ENCODE assay signal across 34 cellular contexts in the genomic region with DNA sequence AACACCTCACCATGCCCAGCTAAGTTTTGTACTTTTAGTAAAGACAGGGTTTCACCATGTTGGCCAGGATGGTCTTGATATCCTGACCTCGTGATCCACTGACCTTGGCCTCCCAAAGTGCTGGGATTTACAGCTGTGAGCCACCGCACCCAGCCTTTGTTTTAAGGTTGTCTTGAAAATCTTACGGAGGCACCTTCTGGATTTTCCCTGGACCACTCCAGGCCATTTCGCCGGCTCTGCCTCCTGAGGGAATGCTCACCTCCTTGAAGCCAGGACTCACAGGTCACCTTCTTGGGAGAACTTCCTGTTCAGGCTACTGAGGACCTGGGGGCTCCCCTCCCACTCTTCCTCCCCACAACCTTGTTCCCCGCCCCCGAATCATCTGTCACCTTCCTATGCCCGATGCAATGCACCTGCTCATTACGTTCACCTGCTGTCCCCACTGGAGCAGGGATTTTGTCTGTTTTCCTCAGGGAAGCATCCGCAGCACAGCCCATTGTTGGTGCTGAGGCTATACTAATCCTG. TPM values are rescaled to one million over a fixed set of nuclear protein-coding genes. Genes with fewer than 3 reads are reported as not detected.
"Had no signal": no experiment of that assay in that cellular context is flagged by ENCODE, and none has a peak within 500 bp of the region (broad histone marks: within the 10 kb centered on the region; RNA-seq: fewer than 3 reads in every experiment).

No MANE protein-coding gene starts in this region.

- DNase-seq: Karpas-422, Kasumi-1, KBM-7, KG1, MG63, MM.1S, MV-4-11, NCI-H1048, NCI-H1092, NCI-H1092 treated with DMSO at 0.1 percent for 48 hours, NCI-H1105, NCI-H1105 treated with DMSO at 0.1 percent for 48 hours, NCI-H1417 treated with DMSO at 0.1 percent for 48 hours, NCI-H1436, NCI-H1436 treated with DMSO at 0.1 percent for 48 hours, NCI-H1694, NCI-H1694 treated with DMSO at 0.1 percent for 48 hours, NCI-H187, NCI-H187 treated with DMSO at 0.1 percent for 48 hours, NCI-H1930, NCI-H2029, NCI-H2029 treated with DMSO at 0.1 percent for 48 hours, NCI-H2081, NCI-H2081 treated with DMSO at 0.1 percent for 48 hours, NCI-H2107, NCI-H2227 treated with DMSO at 0.1 percent for 48 hours, NCI-H226, NCI-H345, NCI-H446, NCI-H446 treated with DMSO at 0.1 percent for 48 hours, NCI-H510A, NCI-H510A treated with DMSO at 0.1 percent for 48 hours, NCI-H524 had no signal

RNA-seq across cellular contexts. Expression of a gene that starts 19.4 kb away (rescaled TPM):
- total RNA-seq: LHCN-M2 had no signal
